7 cellular contexts compared by ENCODE assay signal in the genomic region with DNA sequence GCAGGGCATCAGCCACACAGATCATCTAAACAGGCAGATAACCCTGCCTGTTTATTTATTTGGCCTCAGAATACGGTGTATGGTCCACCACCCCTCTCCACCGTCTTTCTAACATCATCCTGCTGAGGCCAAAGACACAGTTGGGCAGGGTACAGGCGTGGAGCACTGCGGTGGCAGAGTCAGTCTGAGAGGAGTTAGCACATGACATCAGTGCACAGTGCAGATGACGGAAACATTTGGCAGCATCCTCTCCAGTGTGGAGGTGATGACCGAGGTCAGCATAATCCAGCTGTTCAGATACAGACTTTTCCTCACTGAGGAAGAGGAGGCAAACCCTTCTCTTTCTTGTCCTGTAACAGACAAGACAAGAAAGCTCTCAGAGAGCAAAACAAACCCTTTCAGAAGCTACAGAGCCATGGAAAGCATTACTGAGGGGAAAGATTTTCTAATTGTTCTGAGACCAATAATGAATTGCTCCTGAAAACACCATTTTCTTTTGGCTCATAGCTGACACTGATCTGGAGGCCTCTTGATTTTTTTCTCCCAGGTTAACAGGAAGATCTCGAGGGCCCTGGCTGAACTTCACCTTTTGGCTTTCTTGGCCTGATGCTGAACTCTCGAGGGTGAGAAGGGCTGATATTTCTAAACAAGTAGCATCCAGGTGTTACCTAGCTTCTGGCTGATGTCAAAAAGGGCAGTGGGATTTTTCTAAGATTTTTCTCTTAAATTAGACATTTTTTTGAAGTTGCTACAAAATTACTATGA. TPM values are rescaled to one million over a fixed set of nuclear protein-coding genes. Genes with fewer than 3 reads are reported as not detected.
DNase-seq lines count a peak whose midpoint lies in the region; ATAC-seq and TF ChIP-seq lines count a peak whose summit lies in the region.

No MANE protein-coding gene starts in this region.

- H3K9ac ChIP-seq in mucosa of stomach (ENCODE audit: low read length): peak overlapping the region; percentile 96

- H3K4me3 ChIP-seq in choroid plexus epithelial cell (ENCODE audit: low read depth, low read length): peak overlapping the region; percentile 68
- H3K4me3 ChIP-seq in mucosa of stomach (ENCODE audit: low read length): peak overlapping the region; percentile 15
- H3K4me3 ChIP-seq in testis: no peak overlapping the region

- H3K36me3 ChIP-seq in mucosa of stomach (ENCODE audit: control insufficient read depth, insufficient read depth, low read length) (no peaks in the 10 kb centered on the region), testis (ENCODE audit: low read depth, missing control alignments) (no peaks in the 10 kb centered on the region)

- no peaks in the 10 kb centered on the region for H3K27me3 ChIP-seq in mucosa of stomach (ENCODE audit: control insufficient read depth, insufficient read depth, low read length)
- no peaks in the 10 kb centered on the region for H3K27me3 ChIP-seq in testis

- DNase-seq in T-helper 9 cell (peak; percentile 35), choroid plexus epithelial cell (ENCODE audit: low read depth) (peak; percentile 76), testis (peak; percentile 48), SKM-1 treated with dmso at 0.1 percent for 144 hours (lab: John Stamatoyannopoulos, UW; ENCODE audit: unreplicated experiment) (no peak)

- peak overlapping the region in 1 of 2 donors; percentile 88 for H3K27ac ChIP-seq in testis

- peaks cover 32% of the 10 kb centered on the region for H3K4me1 ChIP-seq in mucosa of stomach (ENCODE audit: control insufficient read depth, insufficient read depth, low read length)
- peaks cover 7% of the 10 kb centered on the region for H3K4me1 ChIP-seq in testis

- 29 to 36% methylated on average over 8 of the region's 8 CpGs for WGBS in testis, 2 donors

- TF ChIP-seq CTCF in choroid plexus epithelial cell (conservative IDR thresholded peaks at IDR 0.05; ENCODE audit: low read depth, low read length): no peak
- TF ChIP-seq CTCF in testis (IDR thresholded peaks at IDR 0.05): no peak

- H3K9me3 ChIP-seq in mucosa of stomach (ENCODE audit: control insufficient read depth, low read length) (no peaks in the 10 kb centered on the region), testis (no peaks in the 10 kb centered on the region)

- intact Hi-C loops in testis (cut with DNase I; ENCODE audit: low total_unique reads): no loop called here

- no peak for TF ChIP-seq POLR2A in testis (IDR thresholded peaks at IDR 0.05)

- ATAC-seq in GM18873 (IDR thresholded peaks at IDR 0.05; ENCODE audit: low FRiP score, unreplicated experiment) (peak; percentile 47), HG03025 (IDR thresholded peaks at IDR 0.05; ENCODE audit: low FRiP score, unreplicated experiment) (peak; percentile 32)

RNA-seq across cellular contexts. Expression of gene NFKBIZ, which starts 20.1 kb away (rescaled TPM):
- 10 to 100 TPM in 1 of 2 donors, 1 to 10 TPM in 1; 6.9 to 14.7 TPM for total RNA-seq in testis
- 5.4 TPM for polyA plus RNA-seq in testis (ENCODE audit: insufficient read depth, low read depth, low replicate concordance)

RNA-seq across cellular contexts. Expression of gene NXPE3, which starts 50.2 kb away (rescaled TPM):
- 10 to 100 TPM; 11.7 to 17.0 TPM for total RNA-seq in testis
- polyA plus RNA-seq in testis (ENCODE audit: insufficient read depth, low read depth, low replicate concordance): 14.6 TPM

Comparison
In these comparisons a context has a peak if more than half of its experiments do, and no peak if none do; other contexts are left out.
1. H3K4me3 ChIP-seq: peak in choroid plexus epithelial cell (single experiment) and mucosa of stomach (single experiment); none in testis (0 of 2).